In genomic region chr11:117950320-117950719, GRCh38 we compare ENCODE assay signal across 8 cellular contexts. TPM values are rescaled to one million over a fixed set of nuclear protein-coding genes. Genes with fewer than 3 reads are reported as not detected.
A peak's percentile ranks its signal among the peaks of the same experiment; 100 is the strongest.
DNase-seq lines count a peak whose midpoint lies in the region; ATAC-seq and TF ChIP-seq lines count a peak whose summit lies in the region.

No MANE protein-coding gene starts in this region.

- 41% methylated on average over 5 of the region's 5 CpGs for WGBS in smooth muscle cell (ENCODE audit: low lambda C conversion rate)
- 40 to 51% methylated on average over 5 of the region's 5 CpGs for WGBS in testis, 2 donors

- H3K9me3 ChIP-seq in Peyer's patch (no peaks in the 10 kb centered on the region), smooth muscle cell (replicated peaks; ENCODE audit: low read depth) (no peaks in the 10 kb centered on the region), testis (no peaks in the 10 kb centered on the region)

- intact Hi-C loops in testis (cut with DNase I; ENCODE audit: low total_unique reads) = no loop called here

- no peaks in the 10 kb centered on the region for H3F3A ChIP-seq in smooth muscle cell (ENCODE audit: low read depth)

- H3K4me1 ChIP-seq in Peyer's patch (peaks cover 0 to 23% (median 7%) of the 10 kb centered on the region in 4 donors), smooth muscle cell (ENCODE audit: low read depth) (no peaks in the 10 kb centered on the region), testis (no peaks in the 10 kb centered on the region)

- no peak overlapping the region for H3K9ac ChIP-seq in smooth muscle cell (ENCODE audit: low read depth)

- no peaks in the 10 kb centered on the region for H4K20me1 ChIP-seq in smooth muscle cell (ENCODE audit: low read depth)

- peaks cover 92% of the 10 kb centered on the region for H3K4me1 Mint-ChIP-seq in activated naive CD8-positive, alpha-beta T cell treated with anti-CD3 and anti-CD28 coated beads, Interleukin-2, amount 50 U/mL, for 24 hours

- H3K4me3 Mint-ChIP-seq in activated naive CD8-positive, alpha-beta T cell treated with anti-CD3 and anti-CD28 coated beads, Interleukin-2, amount 50 U/mL, for 24 hours = peak overlapping the region; percentile 22

- H3K36me3 ChIP-seq in Peyer's patch = no peaks in the 10 kb centered on the region
- no peaks in the 10 kb centered on the region for H3K36me3 ChIP-seq in smooth muscle cell (ENCODE audit: low read depth)
- no peaks in the 10 kb centered on the region for H3K36me3 ChIP-seq in testis (ENCODE audit: low read depth, missing control alignments)

- TF ChIP-seq CTCF in GM12875 (IDR thresholded peaks at IDR 0.05; ENCODE audit: borderline replicate concordance, insufficient read depth, low read depth, low read length) (peak; percentile 9; the same call in 1 of the 2 replicates), Peyer's patch (IDR thresholded peaks at IDR 0.05) (peak; percentile 14 to 55 (median 34)), smooth muscle cell (IDR thresholded peaks at IDR 0.05; ENCODE audit: borderline replicate concordance, insufficient read depth, poor library complexity, severe bottlenecking) (peak; percentile 23), testis (IDR thresholded peaks at IDR 0.05) (no peak)

- H3K4me3 ChIP-seq in GM12875 (ENCODE audit: low read depth, low read length) (no peak overlapping the region), Peyer's patch (no peak overlapping the region), smooth muscle cell (no peak overlapping the region), testis (no peak overlapping the region)

- H3K27me3 ChIP-seq in Peyer's patch (no peaks in the 10 kb centered on the region), smooth muscle cell (ENCODE audit: low read depth) (no peaks in the 10 kb centered on the region), testis (no peaks in the 10 kb centered on the region)

- no peaks in the 10 kb centered on the region for H3K9me3 Mint-ChIP-seq in activated naive CD8-positive, alpha-beta T cell treated with anti-CD3 and anti-CD28 coated beads, Interleukin-2, amount 50 U/mL, for 24 hours

- peak; percentile 30 for ATAC-seq in activated naive CD8-positive, alpha-beta T cell treated with anti-CD3 and anti-CD28 coated beads, Interleukin-2, amount 50 U/mL, for 24 hours
- ATAC-seq in HG03039 (IDR thresholded peaks at IDR 0.05; ENCODE audit: unreplicated experiment) (no peak), GM21528 (IDR thresholded peaks at IDR 0.05; ENCODE audit: low FRiP score, unreplicated experiment) (no peak)

- TF ChIP-seq POLR2A in Peyer's patch (IDR thresholded peaks at IDR 0.05) (no peak), testis (IDR thresholded peaks at IDR 0.05) (no peak)

- no peak overlapping the region for H2AFZ ChIP-seq in smooth muscle cell (ENCODE audit: low read depth)

- DNase-seq in Peyer's patch (peak in 2 of 3 donors; percentile 66 to 78), smooth muscle cell (lab: John Stamatoyannopoulos, UW; ENCODE audit: unreplicated experiment) (no peak), C1 segment of cervical spinal cord (lab: John Stamatoyannopoulos, UW) (no peak), testis (no peak)
- DNase-seq in activated naive CD8-positive, alpha-beta T cell treated with anti-CD3 and anti-CD28 coated beads, Interleukin-2, amount 50 U/mL, for 24 hours = no peak

- no peaks in the 10 kb centered on the region for H3K79me2 ChIP-seq in smooth muscle cell (ENCODE audit: low read depth)

- no peaks in the 10 kb centered on the region for H3K27me3 Mint-ChIP-seq in activated naive CD8-positive, alpha-beta T cell treated with anti-CD3 and anti-CD28 coated beads, Interleukin-2, amount 50 U/mL, for 24 hours

- H3K4me2 ChIP-seq in smooth muscle cell = no peak overlapping the region

- H3K27ac Mint-ChIP-seq in activated naive CD8-positive, alpha-beta T cell treated with anti-CD3 and anti-CD28 coated beads, Interleukin-2, amount 50 U/mL, for 24 hours = peak overlapping the region; percentile 85

- no peaks in the 10 kb centered on the region for H3K36me3 Mint-ChIP-seq in activated naive CD8-positive, alpha-beta T cell treated with anti-CD3 and anti-CD28 coated beads, Interleukin-2, amount 50 U/mL, for 24 hours (ENCODE audit: low read depth)

- H3K27ac ChIP-seq in Peyer's patch (peak overlapping the region; percentile 50 to 70 (median 54)), smooth muscle cell (ENCODE audit: low read depth) (no peak overlapping the region), testis (no peak overlapping the region)

RNA-seq across cellular contexts. Expression of gene TMPRSS13, which starts 21.1 kb away (rescaled TPM):
- total RNA-seq in Peyer's patch = not detected
- total RNA-seq in smooth muscle cell = 0.90 and 1.3 TPM in 2 replicates
- 0.73 TPM in 1 of 2 replicates, not detected in the other for polyA plus RNA-seq in smooth muscle cell
- under 1 TPM; 0.74 to 0.87 TPM for total RNA-seq in testis
- 0.91 TPM for polyA plus RNA-seq in testis (ENCODE audit: insufficient read depth, low read depth, low replicate concordance)

RNA-seq across cellular contexts. Expression of gene IL10RA, which starts 35.9 kb away (rescaled TPM):
- total RNA-seq in Peyer's patch = 10 to 100 TPM in 3 of 4 donors, 1 to 10 TPM in 1; 9.8 to 50.3 (median 23.9) TPM
- 0.09 and 0.18 TPM in 2 replicates for total RNA-seq in smooth muscle cell
- 0.07 and 0.27 TPM in 2 replicates for polyA plus RNA-seq in smooth muscle cell
- 1 to 10 TPM; 3.6 to 7.6 TPM for total RNA-seq in testis
- polyA plus RNA-seq in testis (ENCODE audit: insufficient read depth, low read depth, low replicate concordance) = 12.8 TPM

Comparison
In these comparisons a context has a peak if more than half of its experiments do, and no peak if none do; other contexts are left out.
1. CTCF ChIP-seq: peak in GM12875 (single experiment), Peyer's patch (6 of 6) and smooth muscle cell (single experiment); none in testis (0 of 3).
2. DNase-seq: peak in Peyer's patch (2 of 3); none in activated naive CD8-positive, alpha-beta T cell treated with anti-CD3 and anti-CD28 coated beads, Interleukin-2, amount 50 U/mL, for 24 hours (single experiment), smooth muscle cell (single experiment), C1 segment of cervical spinal cord (0 of 14) and testis (single experiment).
3. H3K27ac ChIP-seq: peak in Peyer's patch (4 of 4); none in smooth muscle cell (single experiment) and testis (0 of 2).